In genomic region chr1:43044572-43045361, GRCh38 we compare ENCODE assay signal across 22 cellular contexts.
"Had no signal": no experiment of that assay in that cellular context is flagged by ENCODE, and none has a peak within 500 bp of the region (broad histone marks: within the 10 kb centered on the region; RNA-seq: fewer than 3 reads in every experiment).

No MANE protein-coding gene starts in this region.

- H3K9me3 ChIP-seq: colonic mucosa, esophagus squamous epithelium, ovary, psoas muscle, stomach, tibial artery, upper lobe of left lung, uterus had no signal

- H3K36me3 ChIP-seq: colonic mucosa, esophagus squamous epithelium, ovary, stomach, tibial artery, upper lobe of left lung, uterus had no signal

- H3K27ac ChIP-seq: colonic mucosa, esophagus squamous epithelium, ovary, psoas muscle, skin epidermis, stomach, tibial artery, upper lobe of left lung, uterus had no signal

- H3K27me3 ChIP-seq: colonic mucosa, ovary, stomach, upper lobe of left lung, uterus had no signal

- ATAC-seq: left ventricle myocardium superior; natural killer cell; psoas muscle; right cardiac atrium; stimulated activated effector memory CD8-positive, alpha-beta T cell treated with anti-CD3 and anti-CD28 coated beads, Interleukin-12 subunit alpha, Interleukin-12 subunit beta, amount 100 ng/mL, for 72 hours had no signal

- H3K4me1 ChIP-seq: colonic mucosa, psoas muscle, tibial artery, upper lobe of left lung, uterus had no signal

- DNase-seq: colonic mucosa; effector CD8-positive, alpha-beta T cell; esophagus squamous epithelium; left ventricle myocardium superior; natural killer cell; occipital lobe; ovary; psoas muscle; right cardiac atrium; stimulated activated CD4-positive, alpha-beta T cell treated with anti-CD3 and anti-CD28 coated beads, Interleukin-15, amount 100 ng/mL, for 24 hours; stimulated activated CD4-positive, alpha-beta T cell treated with anti-CD3 and anti-CD28 coated beads, Interleukin-4, amount 100 ng/mL, for 24 hours; stimulated activated naive CD4-positive, alpha-beta T cell treated with Interleukin-2 at 50 U/mL for 16 hours; stomach; tibial artery; upper lobe of left lung; uterus had no signal

- FAIRE-seq: endothelial cell of umbilical vein, frontal cortex, keratinocyte had no signal

- H3K4me3 ChIP-seq: colonic mucosa, esophagus squamous epithelium, lung, ovary, psoas muscle, skin epidermis, stomach, tibial artery, upper lobe of left lung, uterus had no signal
